In genomic region chr1:44799770-44800584, GRCh38 we compare ENCODE assay signal across 1 cellular context.
TF ChIP-seq lines count a peak whose summit lies in the region.

PLK3 (plus strand) TSS chr1:44800377; CDS start chr1:44800464, 87 bp downstream.

TF ChIP-seq in WTC11, 78 proteins besides CTCF, POLR2A, EP300 and RAD21 (continued from another document and continues in another):
- TF ChIP-seq USF1 (CRISPR knock-in tag; IDR thresholded peaks at IDR 0.05) (peak; percentile 39; the same call in 1 of the 2 replicates), EMX1 (CRISPR knock-in tag; IDR thresholded peaks at IDR 0.05) (no peak), ZNF232 (CRISPR knock-in tag; IDR thresholded peaks at IDR 0.05) (peak; percentile 32; the same call in 1 of the 2 replicates), ZNF423 (CRISPR knock-in tag; IDR thresholded peaks at IDR 0.05) (no peak), MXD4 (CRISPR knock-in tag; IDR thresholded peaks at IDR 0.05; ENCODE audit: borderline replicate concordance) (no peak), SMAD4 (CRISPR knock-in tag; IDR thresholded peaks at IDR 0.05) (0 out of 2 replicates have a peak, but pooled peaks have one; percentile 37), NFE2L1 (CRISPR knock-in tag; IDR thresholded peaks at IDR 0.05) (peak; percentile 37; the same call in 1 of the 2 replicates), NR3C1 (CRISPR knock-in tag; conservative IDR thresholded peaks at IDR 0.05; ENCODE audit: low read depth) (no peak), E2F4 (CRISPR knock-in tag; IDR thresholded peaks at IDR 0.05; ENCODE audit: borderline replicate concordance, low read depth) (no peak), PRDM15 (CRISPR knock-in tag; IDR thresholded peaks at IDR 0.05) (no peak; the same call in 1 of the 2 replicates), NR1H2 (CRISPR knock-in tag; IDR thresholded peaks at IDR 0.05) (no peak), AR (CRISPR knock-in tag; IDR thresholded peaks at IDR 0.05) (no peak), ZNF425 (CRISPR knock-in tag; conservative IDR thresholded peaks at IDR 0.05) (no peak), TCF7 (CRISPR knock-in tag; IDR thresholded peaks at IDR 0.05; ENCODE audit: low read depth) (no peak), SOX15 (CRISPR knock-in tag; IDR thresholded peaks at IDR 0.05) (no peak), SP1 (CRISPR knock-in tag; conservative IDR thresholded peaks at IDR 0.05) (peak; percentile 87), PRRX2 (CRISPR knock-in tag; IDR thresholded peaks at IDR 0.05) (no peak), NFYB (CRISPR knock-in tag; conservative IDR thresholded peaks at IDR 0.05; ENCODE audit: low read depth) (peak; percentile 29; the same call in 1 of the 2 replicates), ZNF121 (CRISPR knock-in tag; IDR thresholded peaks at IDR 0.05) (peak; percentile 91), TP53 (CRISPR knock-in tag; IDR thresholded peaks at IDR 0.05) (peak; percentile 99), ARID4B (CRISPR knock-in tag; IDR thresholded peaks at IDR 0.05; ENCODE audit: borderline replicate concordance) (peak; percentile 52; the same call in 1 of the 2 replicates), GTF2I (CRISPR knock-in tag; conservative IDR thresholded peaks at IDR 0.05) (no peak), IRF2 (CRISPR knock-in tag; IDR thresholded peaks at IDR 0.05; ENCODE audit: borderline replicate concordance, low read depth) (no peak), STAT6 (CRISPR knock-in tag; conservative IDR thresholded peaks at IDR 0.05; ENCODE audit: low read depth) (no peak), USF2 (CRISPR knock-in tag; IDR thresholded peaks at IDR 0.05) (no peak), RORB (CRISPR knock-in tag; IDR thresholded peaks at IDR 0.05) (no peak), ZNF263 (CRISPR knock-in tag; IDR thresholded peaks at IDR 0.05; ENCODE audit: low read depth) (no peak), CREB1 (CRISPR knock-in tag; IDR thresholded peaks at IDR 0.05) (no peak), PREB (CRISPR knock-in tag; IDR thresholded peaks at IDR 0.05; ENCODE audit: borderline replicate concordance) (no peak), ZNF219 (CRISPR knock-in tag; IDR thresholded peaks at IDR 0.05; ENCODE audit: borderline replicate concordance) (no peak), ETV6 (CRISPR knock-in tag; IDR thresholded peaks at IDR 0.05) (peak; percentile 84; the same call in 1 of the 2 replicates), MLX (CRISPR knock-in tag; IDR thresholded peaks at IDR 0.05) (no peak), MYBL2 (CRISPR knock-in tag; IDR thresholded peaks at IDR 0.05) (peak; percentile 84; the same call in 1 of the 2 replicates), ZNF317 (CRISPR knock-in tag; IDR thresholded peaks at IDR 0.05; ENCODE audit: borderline replicate concordance, low read depth) (no peak), ATF1 (CRISPR knock-in tag; IDR thresholded peaks at IDR 0.05) (no peak)
